Comparison of ENCODE assay signal across 1 cellular context in genomic region chr6:111462770-111463391, GRCh38.
TF ChIP-seq lines count a peak whose summit lies in the region.

No MANE protein-coding gene starts in this region.

TF ChIP-seq in endothelial cell of umbilical vein, 7 proteins besides CTCF, POLR2A, EP300 and RAD21:
- TF ChIP-seq FOS (IDR thresholded peaks at IDR 0.05; ENCODE audit: borderline replicate concordance, insufficient read depth, low read length), result peak; percentile 63
- TF ChIP-seq MAX (IDR thresholded peaks at IDR 0.05; ENCODE audit: insufficient read depth, insufficient read length), result no peak
- TF ChIP-seq JUN (IDR thresholded peaks at IDR 0.05; ENCODE audit: borderline replicate concordance, insufficient read depth, insufficient read length, low read depth), result peak; percentile 71
- TF ChIP-seq POLR2AphosphoS5 (IDR thresholded peaks at IDR 0.05; ENCODE audit: insufficient read depth, low read depth, low read length), result no peak
- no peak for TF ChIP-seq EZH2 (IDR thresholded peaks at IDR 0.05; ENCODE audit: borderline replicate concordance, low read depth, low read length, severe bottlenecking)
- peak; percentile 19 for TF ChIP-seq GATA2 (IDR thresholded peaks at IDR 0.05; ENCODE audit: insufficient read depth, insufficient read length, low read depth, low read length)
